8 cellular contexts compared by ENCODE assay signal in genomic region chr5:34656001-34656699, GRCh38. TPM values are rescaled to one million over a fixed set of nuclear protein-coding genes. Genes with fewer than 3 reads are reported as not detected.
DNase-seq lines count a peak whose midpoint lies in the region; TF ChIP-seq lines count a peak whose summit lies in the region.

Gene RAI14, plus strand, starts transcription at chr5:34656328. Its CDS starts 30,592 bp downstream, at chr5:34686920.

- peak in 1 of 2 donors; percentile 83 for TF ChIP-seq POLR2A in thyroid gland (IDR thresholded peaks at IDR 0.05)

- intact Hi-C loops in activated naive CD4-positive, alpha-beta T cell treated with anti-CD3 and anti-CD28 coated beads for 36 hours (cut with micrococcal nuclease), result loop anchor here (1.0 to 10.0 kb wide), 3 partner anchors 169 to 239 kb away; partner anchors contain the start of gene TTC23L
- intact Hi-C loops in thyroid gland (cut with DNase I), result no loop called here

- 1 to 2% methylated on average over 30 to 35 of the region's 79 CpGs for WGBS in thyroid gland, 2 donors

- H3K27me3 ChIP-seq in muscle layer of duodenum (ENCODE audit: low read depth, low read length) (peaks cover 5% of the 10 kb centered on the region), thyroid gland (no peaks in the 10 kb centered on the region)

- H3K36me3 Mint-ChIP-seq in activated naive CD4-positive, alpha-beta T cell treated with anti-CD3 and anti-CD28 coated beads for 36 hours (ENCODE audit: low read depth), result no peaks in the 10 kb centered on the region

- TF ChIP-seq CTCF in thyroid gland (IDR thresholded peaks at IDR 0.05), result peak in 1 of 6 experiments; percentile 5

- no peaks in the 10 kb centered on the region for H3K9me3 Mint-ChIP-seq in activated naive CD4-positive, alpha-beta T cell treated with anti-CD3 and anti-CD28 coated beads for 36 hours

- peak within 1 kb of the TSS; percentile 78 for H3K4me3 Mint-ChIP-seq in activated naive CD4-positive, alpha-beta T cell treated with anti-CD3 and anti-CD28 coated beads for 36 hours

- H3K9me3 ChIP-seq in muscle layer of duodenum (ENCODE audit: control insufficient read depth in 1 of 2, low read length in 2 of 2) (no peaks in the 10 kb centered on the region), thyroid gland (no peaks in the 10 kb centered on the region)

- peak; percentile 10 for DNase-seq in activated naive CD4-positive, alpha-beta T cell treated with Interleukin-2 at 50 U/mL for 16 hours
- no peak for DNase-seq in activated naive CD4-positive, alpha-beta T cell (lab: John Stamatoyannopoulos, UW)
- DNase-seq in NCI-H524 treated with DMSO at 0.1 percent for 48 hours (lab: John Stamatoyannopoulos, UW), result peak; percentile 23
- peak; percentile 35 for DNase-seq in activated naive CD4-positive, alpha-beta T cell treated with anti-CD3 and anti-CD28 coated beads for 36 hours
- peak; percentile 56 for DNase-seq in fibroblast of the conjunctiva (ENCODE audit: low read depth)
- DNase-seq in thyroid gland, result peak; percentile 87 to 88
- DNase-seq in RPMI8226, result no peak

- H3K4me1 ChIP-seq in muscle layer of duodenum (ENCODE audit: control insufficient read depth in 1 of 2, insufficient read depth in 2 of 2, low read length in 2 of 2) (peaks cover 0 to 17% of the 10 kb centered on the region in 2 donors), thyroid gland (peaks cover 13 to 17% of the 10 kb centered on the region in 2 donors)

- CTCF ChIA-PET in activated naive CD4-positive, alpha-beta T cell treated with anti-CD3 and anti-CD28 coated beads for 36 hours (lab: Charles Lee), result interaction anchor here (1.5 kb wide), 1 partner anchor 171 kb away, joined by 3 read pairs; no protein-coding TSS in a partner anchor

- H3K4me3 ChIP-seq in muscle layer of duodenum (ENCODE audit: low read depth in 1 of 2, low read length in 2 of 2) (peak within 1 kb of the TSS; percentile 80 to 85), thyroid gland (replicated peaks in 1 of 3) (peak within 1 kb of the TSS; percentile 81 to 96 (median 83))

- peaks cover 31% of the 10 kb centered on the region for H3K27me3 Mint-ChIP-seq in activated naive CD4-positive, alpha-beta T cell treated with anti-CD3 and anti-CD28 coated beads for 36 hours (ENCODE audit: low read depth)

- H3K36me3 ChIP-seq in muscle layer of duodenum (ENCODE audit: control insufficient read depth in 1 of 2, insufficient read depth in 2 of 2, low read length in 2 of 2) (peaks cover 0 to 4% of the 10 kb centered on the region in 2 donors), thyroid gland (no peaks in the 10 kb centered on the region)

- H3K4me1 Mint-ChIP-seq in activated naive CD4-positive, alpha-beta T cell treated with anti-CD3 and anti-CD28 coated beads for 36 hours (ENCODE audit: low read depth), result peaks cover 17% of the 10 kb centered on the region

- H3K27ac Mint-ChIP-seq in activated naive CD4-positive, alpha-beta T cell treated with anti-CD3 and anti-CD28 coated beads for 36 hours, result peak within 1 kb of the TSS; percentile 8

- H3K27ac ChIP-seq in muscle layer of duodenum (ENCODE audit: low read length) (peak within 1 kb of the TSS; percentile 92), thyroid gland (peak within 1 kb of the TSS; percentile 96 to 98 (median 97))

RNA-seq across cellular contexts. Expression of gene RAI14, which starts in this region (rescaled TPM):
- total RNA-seq in activated naive CD4-positive, alpha-beta T cell treated with anti-CD3 and anti-CD28 coated beads for 36 hours, result 1 to 10 TPM; 5.8 to 6.7 TPM
- 10 to 100 TPM; 16.9 to 23.5 (median 20.8) TPM for total RNA-seq in thyroid gland

Comparison
In these comparisons a context has a peak if more than half of its experiments do, and no peak if none do; other contexts are left out.
1. DNase-seq: peak in activated naive CD4-positive, alpha-beta T cell treated with Interleukin-2 at 50 U/mL for 16 hours (single experiment), NCI-H524 treated with DMSO at 0.1 percent for 48 hours (single experiment), activated naive CD4-positive, alpha-beta T cell treated with anti-CD3 and anti-CD28 coated beads for 36 hours (single experiment), fibroblast of the conjunctiva (single experiment) and thyroid gland (2 of 2); none in activated naive CD4-positive, alpha-beta T cell (0 of 4) and RPMI8226 (single experiment).